ENCODE assay signal across 25 cellular contexts in the genomic region with DNA sequence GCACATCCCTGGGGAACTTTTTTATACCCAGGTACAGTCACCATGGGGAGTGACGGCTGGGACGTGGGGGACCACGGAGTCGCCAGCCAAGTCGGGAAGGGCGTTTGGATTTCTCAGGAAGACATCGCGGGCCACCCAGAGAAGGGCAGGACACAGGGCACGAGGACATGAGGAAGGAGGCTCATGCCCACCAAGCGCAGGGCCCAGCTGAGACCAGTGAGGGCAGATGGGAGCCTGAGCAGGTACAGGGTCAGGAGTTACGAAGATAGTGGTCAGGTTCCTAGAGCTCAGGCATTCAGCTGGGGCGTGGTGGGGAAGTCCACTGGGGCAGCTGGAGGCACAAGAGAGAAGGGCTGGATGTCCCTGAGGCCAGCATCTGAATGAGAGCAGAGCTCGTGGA.
"Had no signal": no experiment of that assay in that cellular context is flagged by ENCODE, and none has a peak within 500 bp of the region (broad histone marks: within the 10 kb centered on the region; RNA-seq: fewer than 3 reads in every experiment).

No MANE protein-coding gene starts in this region.

- ATAC-seq: effector memory CD8-positive, alpha-beta T cell; esophagus mucosa; gastrocnemius medialis; heart right ventricle; left cardiac atrium; left lung; left ventricle myocardium superior; lower lobe of right lung; mucosa of descending colon had no signal

- H3K9me3 ChIP-seq: colonic mucosa, esophagus squamous epithelium, gastrocnemius medialis, heart right ventricle, left lung, lower lobe of right lung, mucosa of descending colon had no signal

- H3K36me3 ChIP-seq: colonic mucosa, esophagus squamous epithelium, gastrocnemius medialis, heart right ventricle, left lung, lower lobe of right lung had no signal

- H3K4me3 ChIP-seq: colonic mucosa, esophagus squamous epithelium, gastrocnemius medialis, heart right ventricle, left lung, lower lobe of right lung, mucosa of descending colon had no signal

- H3K4me1 ChIP-seq: colonic mucosa, gastrocnemius medialis, heart right ventricle, left lung, lower lobe of right lung had no signal

- FAIRE-seq: endometrium, islet of Langerhans, keratinocyte had no signal

- DNase-seq: colonic mucosa; cortex of kidney; effector CD8-positive, alpha-beta T cell; effector memory CD8-positive, alpha-beta T cell; endodermal cell; erythroblast; esophagus squamous epithelium; foreskin fibroblast; foreskin melanocyte; gastrocnemius medialis; glutamatergic neuron; head of caudate nucleus; heart right ventricle; hippocampal formation; left cardiac atrium; left lung; left ventricle myocardium superior; lower lobe of right lung; mesenchymal stem cell; mucosa of descending colon had no signal

- H3K27me3 ChIP-seq: colonic mucosa, esophagus squamous epithelium, gastrocnemius medialis, left lung had no signal

- H3K27ac ChIP-seq: colonic mucosa, epithelial cell of prostate, esophagus squamous epithelium, gastrocnemius medialis, heart right ventricle, left lung, lower lobe of right lung had no signal
